In the genomic region with DNA sequence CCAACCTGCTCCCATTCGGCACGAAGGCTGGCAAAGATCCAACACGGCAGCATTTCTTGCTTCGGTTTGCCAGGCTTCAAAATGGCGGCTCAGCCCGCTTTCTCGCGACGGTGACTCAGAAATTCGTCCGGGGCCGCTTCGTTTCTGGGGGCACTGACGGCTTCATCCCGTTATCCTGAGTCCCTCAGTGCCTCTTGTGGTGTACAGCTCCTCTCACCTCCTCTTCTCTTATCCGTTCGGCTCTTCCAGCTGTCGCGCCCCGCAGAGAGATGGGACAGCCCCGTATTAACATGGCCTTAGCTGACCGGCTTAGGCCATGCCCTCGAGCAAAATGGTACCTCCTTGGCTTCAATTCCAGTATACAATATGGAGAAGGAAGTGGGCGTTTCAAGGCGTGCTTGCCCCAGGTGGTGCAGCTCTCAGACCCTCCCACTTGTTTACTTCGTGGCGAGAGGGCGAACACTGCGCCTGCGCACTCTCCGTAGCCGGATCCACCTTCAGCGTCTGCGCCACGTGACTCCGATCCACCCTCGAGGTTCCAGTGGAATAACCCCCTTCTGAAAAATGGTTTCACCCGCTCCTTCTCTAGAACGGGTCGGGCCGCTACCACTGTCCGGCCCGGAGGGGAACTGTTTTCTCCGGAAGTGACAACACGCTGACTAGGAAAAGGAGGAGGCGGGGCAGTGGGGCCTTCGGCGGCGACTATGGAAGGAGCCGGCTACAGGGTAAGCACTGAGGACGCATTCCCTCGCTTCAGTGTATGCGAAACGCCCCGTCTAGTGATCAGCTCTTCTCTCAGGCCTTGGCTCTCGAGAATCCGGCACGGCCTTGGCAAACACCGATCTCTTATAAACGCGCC, we compare ENCODE assay signal across 8 cellular contexts. TPM values are rescaled to one million over a fixed set of nuclear protein-coding genes. Genes with fewer than 3 reads are reported as not detected.
DNase-seq lines count a peak whose midpoint lies in the region; ATAC-seq and TF ChIP-seq lines count a peak whose summit lies in the region.

Gene AKT1S1 (minus strand): TSS at position 336 of the 859 bp plus-strand sequence. CDS start 4,060 bp downstream, outside the sequence.
Gene TBC1D17 (plus strand): TSS at position 683 of the 859 bp plus-strand sequence. CDS start 22 bp downstream, at position 705.

- ATAC-seq in GM21723 (IDR thresholded peaks at IDR 0.05; ENCODE audit: unreplicated experiment) = peak; percentile 63

- H3K27ac Mint-ChIP-seq in activated T-cell treated with anti-CD3 and anti-CD28 coated beads, Interleukin-2, amount 50 U/mL, for 24 hours = no peak within 1 kb of the TSS

- DNase-seq in DMS53 treated with DMSO at 0.1 percent for 48 hours (lab: John Stamatoyannopoulos, UW; ENCODE audit: unreplicated experiment) (peak; percentile 97), KG1 (lab: John Stamatoyannopoulos, UW) (peak; percentile 99), erythroblast (lab: John Stamatoyannopoulos, UW) (peak; percentile 100), mucosa of gallbladder (ENCODE audit: low spot score) (peak; percentile 100)
- DNase-seq in activated T-cell treated with anti-CD3 and anti-CD28 coated beads, Interleukin-2, amount 50 U/mL, for 24 hours = peak; percentile 95
- peak; percentile 94 to 98 for DNase-seq in stimulated activated CD8-positive, alpha-beta memory T cell treated with anti-CD3 and anti-CD28 coated beads, Interleukin-4, amount 100 ng/mL, for 4 hours (ENCODE audit: low read depth in 2 of 2, low spot score in 1 of 2)

- no peaks in the 10 kb centered on the region for H3K27me3 Mint-ChIP-seq in activated T-cell treated with anti-CD3 and anti-CD28 coated beads, Interleukin-2, amount 50 U/mL, for 24 hours

- peaks cover 57% of the 10 kb centered on the region for H3K36me3 Mint-ChIP-seq in activated T-cell treated with anti-CD3 and anti-CD28 coated beads, Interleukin-2, amount 50 U/mL, for 24 hours (ENCODE audit: low read depth)

- no peak within 1 kb of the TSS for H3K4me3 Mint-ChIP-seq in activated T-cell treated with anti-CD3 and anti-CD28 coated beads, Interleukin-2, amount 50 U/mL, for 24 hours

- H3K9me3 Mint-ChIP-seq in activated T-cell treated with anti-CD3 and anti-CD28 coated beads, Interleukin-2, amount 50 U/mL, for 24 hours = no peaks in the 10 kb centered on the region

- peak; percentile 90 for TF ChIP-seq POLR2A in erythroblast (IDR thresholded peaks at IDR 0.05; ENCODE audit: low read length)

- H3K4me1 Mint-ChIP-seq in activated T-cell treated with anti-CD3 and anti-CD28 coated beads, Interleukin-2, amount 50 U/mL, for 24 hours (ENCODE audit: low read depth) = peaks cover 41% of the 10 kb centered on the region

TF ChIP-seq in PFSK-1, 5 proteins besides CTCF, POLR2A, EP300 and RAD21:
- 0 out of 2 replicates have a peak, but pooled peaks have one; percentile 52 for TF ChIP-seq SIN3A (IDR thresholded peaks at IDR 0.05; ENCODE audit: borderline replicate concordance, insufficient read depth, low read length)
- TF ChIP-seq POLR2AphosphoS5 (IDR thresholded peaks at IDR 0.05; ENCODE audit: low read depth, low read length) = no peak
- TF ChIP-seq TAF1 (IDR thresholded peaks at IDR 0.05; ENCODE audit: borderline replicate concordance, insufficient read depth, low read length) = no peak
- TF ChIP-seq FOXP2 (optimal IDR thresholded peaks at IDR 0.05; ENCODE audit: borderline replicate concordance, extremely low read depth, extremely low read length, insufficient read depth) = peak; percentile 100
- TF ChIP-seq REST (IDR thresholded peaks at IDR 0.05; ENCODE audit: insufficient read depth in 1 of 2, low read depth in 2 of 2, low read length in 2 of 2) = no peak
TF ChIP-seq in PFSK-1: peak in this region for 2.

RNA-seq across cellular contexts. Expression of gene AKT1S1, which starts in this region (rescaled TPM):
- 81.0 TPM for polyA plus RNA-seq in PFSK-1 (2012; ENCODE audit: insufficient read length, low read depth)
- 48.5 TPM for total RNA-seq in mucosa of gallbladder

RNA-seq across cellular contexts. Expression of gene TBC1D17, which starts in this region (rescaled TPM):
- 38.9 TPM for polyA plus RNA-seq in PFSK-1 (2012; ENCODE audit: insufficient read length, low read depth)
- 68.1 TPM for total RNA-seq in mucosa of gallbladder

Comparison
In these comparisons a context has a peak if more than half of its experiments do, and no peak if none do; other contexts are left out.
1. Peak in every context shown above with its lines: DNase-seq and ATAC-seq.